In genomic region chr12:53181935-53182334, GRCh38 we compare ENCODE assay signal across 9 cellular contexts. TPM values are rescaled to one million over a fixed set of nuclear protein-coding genes. Genes with fewer than 3 reads are reported as not detected.
DNase-seq lines count a peak whose midpoint lies in the region; ATAC-seq and TF ChIP-seq lines count a peak whose summit lies in the region.
"Had no signal": no experiment of that assay in that cellular context is flagged by ENCODE, and none has a peak within 500 bp of the region (broad histone marks: within the 10 kb centered on the region; RNA-seq: fewer than 3 reads in every experiment).

No MANE protein-coding gene starts in this region.

- H3F3A ChIP-seq in smooth muscle cell (ENCODE audit: low read depth): peaks cover 14% of the 10 kb centered on the region

- TF ChIP-seq RAD21 in HCT116 (IDR thresholded peaks at IDR 0.05; ENCODE audit: low read depth): no peak

- CTCF ChIA-PET in HCT116 (lab: Charles Lee): no interaction called here

- WGBS in smooth muscle cell (ENCODE audit: low lambda C conversion rate): 96% methylated on average over 2 of the region's 2 CpGs

- BruUV-seq in HCT116 (replicated peaks; lab: Mats Ljungman, UMichigan): no TSS peak

- peak overlapping the region; percentile 85 for H3K27ac ChIP-seq in HCT116 (ENCODE audit: low read depth, low read length)
- no peak overlapping the region for H3K27ac ChIP-seq in smooth muscle cell (ENCODE audit: low read depth)

- peaks cover 15 to 27% of the 10 kb centered on the region in 2 experiments for H3K4me1 ChIP-seq in HCT116 (ENCODE audit: control insufficient read depth in 1 of 2, insufficient read depth in 2 of 2, low read length in 2 of 2)
- H3K4me1 ChIP-seq in smooth muscle cell (ENCODE audit: low read depth): peaks cover 27% of the 10 kb centered on the region

- H3K27me3 ChIP-seq in HCT116 (ENCODE audit: insufficient read depth, low read length): no peaks in the 10 kb centered on the region
- H3K27me3 ChIP-seq in smooth muscle cell (ENCODE audit: low read depth): no peaks in the 10 kb centered on the region

- RAD21 ChIA-PET in HCT116 (lab: Charles Lee; ENCODE audit: low non-redundant PET in 1 of 2, low total read pairs in 2 of 2, uncharacterized antibody in 2 of 2, unreplicated experiment in 2 of 2): no interaction called here

- intact Hi-C loops in HCT116 (cut with micrococcal nuclease): no loop called here

- TF ChIP-seq CTCF in HCT116 (IDR thresholded peaks at IDR 0.05 in 2 of 3, conservative IDR thresholded peaks at IDR 0.05 in 1 of 3; ENCODE audit: borderline replicate concordance in 1 of 3, insufficient read depth in 1 of 3, low read depth in 2 of 3, low read length in 2 of 3): no peak
- TF ChIP-seq CTCF in WI38 (IDR thresholded peaks at IDR 0.05; ENCODE audit: low read depth, low read length): no peak
- no peak for TF ChIP-seq CTCF in fibroblast of villous mesenchyme (IDR thresholded peaks at IDR 0.05; ENCODE audit: insufficient read depth, low read depth, low read length)
- TF ChIP-seq CTCF in smooth muscle cell (IDR thresholded peaks at IDR 0.05; ENCODE audit: borderline replicate concordance, insufficient read depth, poor library complexity, severe bottlenecking): no peak

- H3K36me3 ChIP-seq in HCT116 (ENCODE audit: control insufficient read depth in 1 of 2, insufficient read depth in 2 of 2, low read length in 2 of 2): peaks cover 38 to 45% of the 10 kb centered on the region in 2 experiments; a peak in 3 of 4 replicates
- H3K36me3 ChIP-seq in smooth muscle cell (ENCODE audit: low read depth): no peaks in the 10 kb centered on the region

- POLR2A ChIA-PET in HCT116 (lab: Charles Lee): interaction anchor here (2.0 kb wide), 1 partner anchor 134 kb away, joined by 8 read pairs; no protein-coding TSS in a partner anchor

- no peaks in the 10 kb centered on the region for H3K9me2 ChIP-seq in HCT116 (ENCODE audit: insufficient read depth)

- no peaks in the 10 kb centered on the region for H4K20me1 ChIP-seq in HCT116 (ENCODE audit: insufficient read depth)
- H4K20me1 ChIP-seq in smooth muscle cell (ENCODE audit: low read depth): peaks cover 21% of the 10 kb centered on the region

- DNase-seq in HCT116 (ENCODE audit: low read depth, low spot score) (no peak), fibroblast of villous mesenchyme (ENCODE audit: low read depth) (no peak), smooth muscle cell (lab: John Stamatoyannopoulos, UW; ENCODE audit: unreplicated experiment) (no peak), MV-4-11 (lab: John Stamatoyannopoulos, UW) (no peak), G401 (ENCODE audit: low spot score) (no peak), middle frontal gyrus (ENCODE audit: extremely low spot score, low spot score) (no peak), NCI-H526 treated with DMSO at 0.1 percent for 48 hours (lab: John Stamatoyannopoulos, UW) (no peak)
- DNase-seq: stimulated activated CD4-positive, alpha-beta T cell treated with anti-CD3 and anti-CD28 coated beads, Interleukin-4, amount 100 ng/mL, for 24 hours had no signal

- H3K9me3 ChIP-seq in HCT116 (ENCODE audit: control insufficient read depth in 1 of 2, insufficient read depth in 1 of 2, low read depth in 1 of 2, low read length in 2 of 2) (no peaks in the 10 kb centered on the region), smooth muscle cell (replicated peaks; ENCODE audit: low read depth) (no peaks in the 10 kb centered on the region)

- peak overlapping the region; percentile 92 for H3K4me2 ChIP-seq in HCT116 (ENCODE audit: low read length)
- peak overlapping the region; percentile 89 for H3K4me2 ChIP-seq in smooth muscle cell

- no peak for ATAC-seq in HCT116

- peak overlapping the region; percentile 78 to 86 for H3K4me3 ChIP-seq in HCT116 (replicated peaks in 1 of 2; ENCODE audit: low read depth in 1 of 2, low read length in 2 of 2)
- peak overlapping the region; percentile 74 for H3K4me3 ChIP-seq in WI38 (ENCODE audit: low read depth, low read length)
- peak overlapping the region; percentile 81 for H3K4me3 ChIP-seq in fibroblast of villous mesenchyme (ENCODE audit: low read depth, low read length)
- H3K4me3 ChIP-seq in smooth muscle cell: peak overlapping the region; percentile 88

- no peak overlapping the region for H2AFZ ChIP-seq in HCT116 (ENCODE audit: low read depth, low read length, poor library complexity, severe bottlenecking)
- no peak overlapping the region for H2AFZ ChIP-seq in smooth muscle cell (ENCODE audit: low read depth)

- H3K79me2 ChIP-seq in HCT116 (ENCODE audit: insufficient read depth, low read length): peaks cover 34% of the 10 kb centered on the region
- H3K79me2 ChIP-seq in smooth muscle cell (ENCODE audit: low read depth): peaks cover 23% of the 10 kb centered on the region

- in situ Hi-C loops in G401 (cut with HindIII; ENCODE audit: low sequenced_read_pairs): no loop called here

- peak overlapping the region; percentile 95 for H3K9ac ChIP-seq in HCT116 (ENCODE audit: low read length)
- H3K9ac ChIP-seq in smooth muscle cell (ENCODE audit: low read depth): no peak overlapping the region

- no peak for TF ChIP-seq POLR2A in HCT116 (IDR thresholded peaks at IDR 0.05; ENCODE audit: borderline replicate concordance, extremely low read depth, insufficient read depth, insufficient read length)

TF ChIP-seq in HCT116, 20 proteins besides CTCF, POLR2A, EP300 and RAD21:
- no peak for TF ChIP-seq EZH2phosphoT487 (IDR thresholded peaks at IDR 0.05; ENCODE audit: borderline replicate concordance)
- TF ChIP-seq CBX3 (IDR thresholded peaks at IDR 0.05; ENCODE audit: low read depth): no peak
- no peak for TF ChIP-seq MAX (IDR thresholded peaks at IDR 0.05)
- TF ChIP-seq SP1 (IDR thresholded peaks at IDR 0.05; ENCODE audit: low read depth): no peak
- TF ChIP-seq ELF1 (IDR thresholded peaks at IDR 0.05; ENCODE audit: borderline replicate concordance, low read depth): no peak
- no peak for TF ChIP-seq ZFX (IDR thresholded peaks at IDR 0.05)
- TF ChIP-seq JUND (IDR thresholded peaks at IDR 0.05): no peak
- no peak for TF ChIP-seq YY1 (IDR thresholded peaks at IDR 0.05; ENCODE audit: extremely low read depth, insufficient replicate concordance, low read depth, low read length)
- TF ChIP-seq ATF3 (IDR thresholded peaks at IDR 0.05): no peak
- TF ChIP-seq SRF (IDR thresholded peaks at IDR 0.05; ENCODE audit: low read depth): no peak
- TF ChIP-seq CEBPB (IDR thresholded peaks at IDR 0.05; ENCODE audit: low read depth): no peak
- TF ChIP-seq TCF7L2 (IDR thresholded peaks at IDR 0.05; ENCODE audit: borderline replicate concordance, extremely low read depth, insufficient read depth, insufficient read length): no peak
- TF ChIP-seq POLR2AphosphoS5 (IDR thresholded peaks at IDR 0.05; ENCODE audit: low read depth, low read length): no peak
- no peak for TF ChIP-seq EZH2 (IDR thresholded peaks at IDR 0.05)
- TF ChIP-seq SIN3A (IDR thresholded peaks at IDR 0.05; ENCODE audit: low read depth): no peak
TF ChIP-seq in HCT116: peak in this region for 0.

RNA-seq across cellular contexts. Expression of gene CSAD, which starts 1.2 kb away (rescaled TPM):
- total RNA-seq in HCT116 (2021; ENCODE audit: unreplicated experiment): 20.3 TPM
- polyA plus RNA-seq in HCT116 (2012): 17.4 and 19.4 TPM in 2 replicates
- 5.5 and 7.8 TPM in 2 replicates for total RNA-seq in fibroblast of villous mesenchyme
- 9.0 and 10.6 TPM in 2 replicates for total RNA-seq in smooth muscle cell
- polyA plus RNA-seq in smooth muscle cell: 4.8 and 11.8 TPM in 2 replicates
- 2.0 and 7.2 TPM in 2 replicates for total RNA-seq in G401 (2014; rRNA removed; shearing (Covaris generic))

RNA-seq across cellular contexts. Expression of gene ZNF740, which starts 1.4 kb away (rescaled TPM):
- total RNA-seq in HCT116 (2021; ENCODE audit: unreplicated experiment) (49.7 TPM), fibroblast of villous mesenchyme (10.6 and 10.8 TPM in 2 replicates), smooth muscle cell (5.2 and 7.6 TPM in 2 replicates)
- 11.8 and 13.2 TPM in 2 replicates for polyA plus RNA-seq in HCT116 (2012)
- polyA plus RNA-seq in smooth muscle cell: 1.0 and 3.1 TPM in 2 replicates
- total RNA-seq in G401 (2014; rRNA removed; shearing (Covaris generic)): 12.1 and 19.4 TPM in 2 replicates

RNA-seq across cellular contexts. Expression of gene ITGB7, which starts 25.1 kb away (rescaled TPM):
- total RNA-seq in HCT116 (2021; ENCODE audit: unreplicated experiment) (1.9 TPM), fibroblast of villous mesenchyme (under 0.01 TPM in 1 of 2 replicates, not detected in the other), smooth muscle cell (5.8 TPM in 1 of 2 replicates, not detected in the other)
- polyA plus RNA-seq in HCT116 (2012): 0.33 and 0.47 TPM in 2 replicates
- polyA plus RNA-seq in smooth muscle cell: 1.5 TPM in 1 of 2 replicates, not detected in the other
- total RNA-seq in G401 (2014; rRNA removed; shearing (Covaris generic)): 0.41 and 0.49 TPM in 2 replicates

RNA-seq across cellular contexts. Expression of gene RARG, which starts 50.1 kb away (rescaled TPM):
- total RNA-seq in HCT116 (2021; ENCODE audit: unreplicated experiment) (68.9 TPM), fibroblast of villous mesenchyme (28.0 and 29.4 TPM in 2 replicates), smooth muscle cell (19.9 and 21.8 TPM in 2 replicates)
- polyA plus RNA-seq in HCT116 (2012): 50.8 and 54.4 TPM in 2 replicates
- polyA plus RNA-seq in smooth muscle cell: 31.3 and 32.9 TPM in 2 replicates
- 48.6 and 58.9 TPM in 2 replicates for total RNA-seq in G401 (2014; rRNA removed; shearing (Covaris generic))
